9 cellular contexts compared by ENCODE assay signal in the genomic region with DNA sequence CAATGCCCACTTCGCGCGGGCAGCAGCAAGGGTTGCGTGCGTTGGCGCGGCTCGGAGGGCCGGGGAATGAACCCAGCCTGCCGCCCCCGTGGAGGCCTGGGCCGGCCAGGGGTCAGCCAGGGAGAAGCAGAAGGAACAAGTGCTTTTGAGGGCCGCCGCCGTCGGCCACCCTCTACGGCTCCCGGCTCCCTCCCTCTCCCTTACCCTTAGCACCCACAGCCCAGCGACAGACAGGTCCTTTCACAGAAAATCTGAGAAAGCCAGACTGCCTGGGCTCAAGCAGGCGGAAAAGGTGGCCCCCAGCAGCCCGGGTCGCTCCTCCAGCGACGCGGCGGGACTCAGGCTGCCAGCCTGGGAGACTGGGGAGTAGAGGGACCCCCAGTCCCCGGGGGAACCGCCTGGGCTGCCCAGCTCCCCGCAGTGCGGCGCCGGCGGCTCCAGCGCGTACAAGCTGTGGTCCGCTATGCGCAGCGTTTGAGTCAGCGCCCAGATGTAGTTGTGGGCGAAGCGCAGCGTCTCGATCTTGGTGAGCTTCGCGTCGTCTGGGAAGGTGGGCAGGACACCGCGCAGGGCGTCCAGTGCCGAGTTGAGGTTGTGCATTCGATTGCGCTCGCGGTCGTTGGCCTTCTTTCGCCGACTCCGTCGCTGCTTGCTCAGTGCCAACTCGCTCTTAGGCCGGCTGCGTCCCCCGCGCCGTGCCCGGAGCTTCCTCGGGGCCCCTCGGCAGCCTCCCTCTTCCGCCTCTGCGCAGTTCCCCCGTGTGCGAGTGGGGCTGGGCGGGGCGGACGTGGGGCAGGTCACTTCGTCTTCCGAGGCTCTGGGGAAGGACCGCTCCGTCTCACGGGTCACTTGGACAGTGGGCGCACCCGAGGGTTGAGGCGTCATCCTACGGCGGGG. TPM values are rescaled to one million over a fixed set of nuclear protein-coding genes. Genes with fewer than 3 reads are reported as not detected.
DNase-seq lines count a peak whose midpoint lies in the region; ATAC-seq and TF ChIP-seq lines count a peak whose summit lies in the region.
"Had no signal": no experiment of that assay in that cellular context is flagged by ENCODE, and none has a peak within 500 bp of the region (broad histone marks: within the 10 kb centered on the region; RNA-seq: fewer than 3 reads in every experiment).

No MANE protein-coding gene starts in this region.

- DNase-seq in COLO668 (lab: John Stamatoyannopoulos, UW; ENCODE audit: unreplicated experiment) (peak; percentile 28), NCI-H748 (lab: John Stamatoyannopoulos, UW; ENCODE audit: unreplicated experiment) (peak; percentile 48), cerebellar cortex (ENCODE audit: low spot score) (no peak), DMS153 (lab: John Stamatoyannopoulos, UW) (no peak), DMS79 treated with DMSO at 0.1 percent for 48 hours (lab: John Stamatoyannopoulos, UW) (no peak)

- H3K9me3 ChIP-seq in ectodermal cell (ENCODE audit: control insufficient read depth, low read length): no peaks in the 10 kb centered on the region
- H3K9me3 ChIP-seq in parathyroid adenoma (ENCODE audit: control insufficient read depth, low read length): no peaks in the 10 kb centered on the region

- TF ChIP-seq CTCF in parathyroid adenoma (IDR thresholded peaks at IDR 0.05): no peak

- H3K36me3 ChIP-seq in ectodermal cell (ENCODE audit: control insufficient read depth, insufficient read depth, low read length) (no peaks in the 10 kb centered on the region), parathyroid adenoma (ENCODE audit: control insufficient read depth, insufficient read depth, low read length) (no peaks in the 10 kb centered on the region)

- peaks cover 100% of the 10 kb centered on the region for H3K27me3 ChIP-seq in ectodermal cell (ENCODE audit: control insufficient read depth, insufficient read depth, low read length, poor library complexity, severe bottlenecking)
- peaks cover 4% of the 10 kb centered on the region for H3K27me3 ChIP-seq in parathyroid adenoma (ENCODE audit: control insufficient read depth, insufficient read depth, low read length)

- H3K4me1 ChIP-seq in ectodermal cell (ENCODE audit: control insufficient read depth, insufficient read depth, low read length) (peaks cover 48% of the 10 kb centered on the region), parathyroid adenoma (no peaks in the 10 kb centered on the region)

- H3K4me3 ChIP-seq in ectodermal cell (ENCODE audit: insufficient read depth, low read depth, low read length) (peak overlapping the region; percentile 20), parathyroid adenoma (ENCODE audit: low read depth, low read length) (peak overlapping the region; percentile 16)

- peak overlapping the region; percentile 33 for H3K4me2 ChIP-seq in parathyroid adenoma (ENCODE audit: low read length)

- H3K79me2 ChIP-seq in parathyroid adenoma: no peaks in the 10 kb centered on the region

- H2AFZ ChIP-seq in parathyroid adenoma: peak overlapping the region; percentile 22

- H3K9ac ChIP-seq in parathyroid adenoma: no peak overlapping the region

- WGBS in ectodermal cell, 2 experiments: 1% methylated on average over 85 of the region's 85 CpGs

- ATAC-seq in HG03432 (IDR thresholded peaks at IDR 0.05; ENCODE audit: unreplicated experiment): no peak

- no peak overlapping the region for H3K27ac ChIP-seq in ectodermal cell (ENCODE audit: insufficient read depth, low read depth, low read length, poor library complexity, severe bottlenecking)
- H3K27ac ChIP-seq in parathyroid adenoma: no peak overlapping the region
- H3K27ac ChIP-seq: epithelial cell of prostate had no signal

RNA-seq across cellular contexts. Expression of a gene that starts 0.8 kb away (rescaled TPM):
- polyA plus RNA-seq in ectodermal cell (2013, experiment 1 of 4): not detected
- not detected for polyA plus RNA-seq in ectodermal cell (2013, experiment 2 of 4)
- not detected for polyA plus RNA-seq in ectodermal cell (2013, experiment 3 of 4)
- polyA plus RNA-seq in ectodermal cell (2013, experiment 4 of 4): not detected

RNA-seq across cellular contexts. Expression of a gene that starts 57.6 kb away (rescaled TPM):
- 8.6 TPM for polyA plus RNA-seq in ectodermal cell (2013, experiment 1 of 4)
- 9.8 TPM for polyA plus RNA-seq in ectodermal cell (2013, experiment 2 of 4)
- polyA plus RNA-seq in ectodermal cell (2013, experiment 3 of 4): 4.9 TPM
- polyA plus RNA-seq in ectodermal cell (2013, experiment 4 of 4): 5.8 TPM

Comparison
In these comparisons a context has a peak if more than half of its experiments do, and no peak if none do; other contexts are left out.
1. DNase-seq: peak in COLO668 (single experiment) and NCI-H748 (single experiment); none in cerebellar cortex (single experiment), DMS153 (single experiment) and DMS79 treated with DMSO at 0.1 percent for 48 hours (single experiment).